In the genomic region with DNA sequence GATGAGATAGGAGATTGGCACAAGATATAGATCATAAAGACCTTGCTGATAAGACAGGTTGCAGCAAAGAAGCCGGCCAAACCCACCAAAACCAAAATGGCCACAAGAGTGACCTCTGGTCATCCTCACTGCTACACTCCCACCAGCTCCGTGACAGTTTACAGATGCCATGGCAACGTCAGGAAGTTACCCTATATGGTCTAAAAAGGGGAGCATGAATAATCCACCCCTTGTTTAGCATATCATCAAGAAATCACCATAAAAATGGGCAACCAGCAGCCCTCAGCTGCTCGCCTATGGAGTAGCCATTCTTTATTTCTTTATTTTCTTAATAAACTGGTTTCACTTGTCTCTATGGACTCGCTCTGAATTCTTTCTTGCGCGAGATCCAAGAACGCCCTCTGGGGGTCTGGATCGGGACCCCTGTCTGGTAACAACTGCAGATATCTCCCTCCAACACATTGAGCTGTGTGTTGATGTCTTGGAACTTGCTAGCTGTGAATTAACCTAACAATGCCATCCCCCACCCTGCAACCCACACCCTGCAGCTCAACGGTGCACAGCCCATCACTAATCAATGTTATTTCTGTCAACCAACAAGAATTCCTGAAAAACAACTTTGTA, we compare ENCODE assay signal across 2 cellular contexts.
TF ChIP-seq lines count a peak whose summit lies in the region.

No MANE protein-coding gene starts in this region.

TF ChIP-seq in GM23338, 12 proteins besides CTCF, POLR2A, EP300 and RAD21:
- no peak for TF ChIP-seq POLR2AphosphoS5 (IDR thresholded peaks at IDR 0.05; ENCODE audit: low read depth)

TF ChIP-seq in H1, 55 proteins besides CTCF, POLR2A, EP300 and RAD21:
- TF ChIP-seq EZH2 (IDR thresholded peaks at IDR 0.05; ENCODE audit: low read depth, low read length, severe bottlenecking) (no peak), SRF (IDR thresholded peaks at IDR 0.05; ENCODE audit: low read depth, low read length) (peak; percentile 69; the same call in 1 of the 2 replicates)
- TF ChIP-seq, protein P1, sequence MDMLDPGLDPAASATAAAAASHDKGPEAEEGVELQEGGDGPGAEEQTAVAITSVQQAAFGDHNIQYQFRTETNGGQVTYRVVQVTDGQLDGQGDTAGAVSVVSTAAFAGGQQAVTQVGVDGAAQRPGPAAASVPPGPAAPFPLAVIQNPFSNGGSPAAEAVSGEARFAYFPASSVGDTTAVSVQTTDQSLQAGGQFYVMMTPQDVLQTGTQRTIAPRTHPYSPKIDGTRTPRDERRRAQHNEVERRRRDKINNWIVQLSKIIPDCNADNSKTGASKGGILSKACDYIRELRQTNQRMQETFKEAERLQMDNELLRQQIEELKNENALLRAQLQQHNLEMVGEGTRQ (IDR thresholded peaks at IDR 0.05; ENCODE audit: low read length) = no peak
